ENCODE assay signal across 16 cellular contexts in the genomic region with DNA sequence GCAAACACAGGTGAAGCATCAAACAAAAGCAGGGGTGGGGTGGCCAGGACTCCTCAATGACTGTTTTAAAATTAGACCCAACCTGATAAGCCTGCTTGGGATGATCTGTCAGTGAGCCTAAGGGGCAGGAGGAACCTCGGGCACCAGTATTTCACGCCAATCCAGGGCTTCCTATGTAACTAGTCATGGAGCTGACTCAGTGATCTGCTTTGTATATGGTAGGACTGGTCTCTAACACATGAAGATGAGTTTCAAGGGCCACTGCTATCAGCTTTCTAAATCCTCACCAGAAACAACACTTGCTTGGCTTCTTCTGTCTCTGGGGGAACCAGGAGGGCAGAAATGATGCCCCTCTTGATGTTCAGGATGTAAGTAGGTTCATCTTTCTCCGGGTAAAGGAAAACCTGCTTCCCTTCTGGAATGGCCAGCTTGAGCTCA. TPM values are rescaled to one million over a fixed set of nuclear protein-coding genes. Genes with fewer than 3 reads are reported as not detected.
"Had no signal": no experiment of that assay in that cellular context is flagged by ENCODE, and none has a peak within 500 bp of the region (broad histone marks: within the 10 kb centered on the region; RNA-seq: fewer than 3 reads in every experiment).

No MANE protein-coding gene starts in this region.

- H3K4me3 ChIP-seq: colonic mucosa, hepatocyte, SK-N-MC, stomach had no signal

- H3K79me2 ChIP-seq: hepatocyte had no signal

- H3K36me3 ChIP-seq: colonic mucosa, stomach had no signal

- H2AFZ ChIP-seq: hepatocyte had no signal

- H3K4me2 ChIP-seq: hepatocyte had no signal

- H3K27ac ChIP-seq: colonic mucosa, hepatocyte, SK-N-MC had no signal

- H3K4me1 ChIP-seq: colonic mucosa had no signal

- DNase-seq: activated CD4-positive, alpha-beta memory T cell treated with anti-CD3 and anti-CD28 coated beads for 36 hours; activated CD4-positive, alpha-beta T cell treated with anti-CD3 and anti-CD28 coated beads for 4 hours; activated T-cell treated with anti-CD3 and anti-CD28 coated beads for 4 hours; amniotic stem cell; colonic mucosa; occipital lobe; retina; small intestine; stimulated activated CD4-positive, alpha-beta T cell treated with anti-CD3 and anti-CD28 coated beads, Interleukin-4, amount 100 ng/mL, for 1 hour; stomach had no signal

- H3K27me3 ChIP-seq: colonic mucosa, hepatocyte had no signal

- H3K9me3 ChIP-seq: colonic mucosa, stomach had no signal

- ATAC-seq: WTC11 had no signal

RNA-seq across cellular contexts. Expression of gene APOB, which starts 6.2 kb away (rescaled TPM):
- total RNA-seq: activated CD4-positive, alpha-beta memory T cell treated with anti-CD3 and anti-CD28 coated beads for 36 hours; activated T-helper 1 cell treated with anti-CD3 and anti-CD28 coated beads, Interleukin-12 subunit alpha, Interleukin-12 subunit beta, Interleukin-2, Interleukin-4 antibody, amounts not matched to agents 30 ng/mL and 10 ng/mL and 1 ng/mL, durations not matched to agents 14 hours and 24 hours and 36 hours; mononuclear cell had no signal
- polyA plus RNA-seq: neural cell had no signal
